Comparison of ENCODE assay signal across 20 cellular contexts in genomic region chr2:14831458-14831857, GRCh38.
DNase-seq lines count a peak whose midpoint lies in the region; ATAC-seq, FAIRE-seq and TF ChIP-seq lines count a peak whose summit lies in the region.
"Had no signal": no experiment of that assay in that cellular context is flagged by ENCODE, and none has a peak within 500 bp of the region (broad histone marks: within the 10 kb centered on the region; RNA-seq: fewer than 3 reads in every experiment).

No MANE protein-coding gene starts in this region.

- no peak for ATAC-seq in GM21515 (IDR thresholded peaks at IDR 0.05; ENCODE audit: unreplicated experiment)
- ATAC-seq: stimulated activated naive B cell treated with anti-CD40 and anti-IgM and Interleukin-4, amounts not matched to agents 10 μg/mL and 1 μg/mL and 100 μg/mL, for 72 hours had no signal

- DNase-seq in NCI-H2107 treated with DMSO at 0.1 percent for 48 hours (lab: John Stamatoyannopoulos, UW; ENCODE audit: unreplicated experiment) (peak; percentile 38), NCI-H2107 (lab: John Stamatoyannopoulos, UW) (no peak), NCI-H748 treated with DMSO at 0.1 percent for 48 hours (lab: John Stamatoyannopoulos, UW) (peak; percentile 2), bronchial epithelial cell (ENCODE audit: low read depth) (peak; percentile 40), renal cortical epithelial cell (ENCODE audit: low read depth) (peak; percentile 25), 8988T (no peak), SKM-1 treated with dmso at 0.1 percent for 144 hours (lab: John Stamatoyannopoulos, UW; ENCODE audit: unreplicated experiment) (no peak)
- DNase-seq: activated CD8-positive, alpha-beta memory T cell treated with anti-CD3 and anti-CD28 coated beads for 24 hours; activated effector memory CD4-positive, alpha-beta T cell treated with Interleukin-2 at 50 U/mL for 16 hours; aorta; cortex of kidney; left ventricle myocardium inferior; NCI-H1048; NCI-H2227 treated with DMSO at 0.1 percent for 48 hours; spleen; stimulated activated naive B cell treated with anti-CD40 and anti-IgM and Interleukin-4, amounts not matched to agents 10 μg/mL and 1 μg/mL and 100 μg/mL, for 72 hours; transverse colon had no signal

- no peaks in the 10 kb centered on the region for H3K27me3 ChIP-seq in bronchial epithelial cell (ENCODE audit: control insufficient read depth, insufficient read depth, low read length)
- H3K27me3 ChIP-seq: spleen, transverse colon had no signal

- no peaks in the 10 kb centered on the region for H3K36me3 ChIP-seq in bronchial epithelial cell (ENCODE audit: control insufficient read depth, insufficient read depth, low read length)
- H3K36me3 ChIP-seq: left ventricle myocardium inferior, spleen, transverse colon had no signal

- peak; percentile 35 for TF ChIP-seq CTCF in bronchial epithelial cell (IDR thresholded peaks at IDR 0.05; ENCODE audit: insufficient read depth, low read length, severe bottlenecking)

- no peak for FAIRE-seq in bronchial epithelial cell (lab: Jason Lieb, UNC)
- FAIRE-seq: A204.1 had no signal

- no peak overlapping the region for H3K4me3 ChIP-seq in bronchial epithelial cell (ENCODE audit: low read depth, low read length)
- H3K4me3 ChIP-seq: left ventricle myocardium inferior, SK-N-MC, spleen, transverse colon had no signal

Comparison
In these comparisons a context has a peak if more than half of its experiments do, and no peak if none do; other contexts are left out.
1. DNase-seq: peak in NCI-H2107 treated with DMSO at 0.1 percent for 48 hours (single experiment), NCI-H748 treated with DMSO at 0.1 percent for 48 hours (single experiment), bronchial epithelial cell (single experiment) and renal cortical epithelial cell (single experiment); none in NCI-H2107 (single experiment), 8988T (single experiment) and SKM-1 treated with dmso at 0.1 percent for 144 hours (single experiment).